ENCODE assay signal across 21 cellular contexts in genomic region chr1:226831953-226832352, GRCh38.
"Had no signal": no experiment of that assay in that cellular context is flagged by ENCODE, and none has a peak within 500 bp of the region (broad histone marks: within the 10 kb centered on the region; RNA-seq: fewer than 3 reads in every experiment).

No MANE protein-coding gene starts in this region.

- ATAC-seq: activated CD4-positive, CD25-positive, alpha-beta regulatory T cell treated with anti-CD3 and anti-CD28 coated beads, Interleukin-2, amount 50 U/mL, for 24 hours; activated CD8-positive, alpha-beta T cell treated with anti-CD3 and anti-CD28 coated beads for 36 hours; activated T-cell treated with anti-CD3 and anti-CD28 coated beads, Interleukin-2, amount 50 U/mL, for 4 hours; activated T-helper 17 cell treated with anti-CD3 and anti-CD28 coated beads, Interleukin-2, amount 50 U/mL, for 72 hours; K562 had no signal

- H3K4me3 ChIP-seq: K562 had no signal

- DNase-seq: activated CD4-positive, alpha-beta T cell treated with anti-CD3 and anti-CD28 coated beads for 4 hours; activated CD8-positive, alpha-beta T cell treated with anti-CD3 and anti-CD28 coated beads for 36 hours; activated gamma-delta T cell; activated naive CD4-positive, alpha-beta T cell treated with anti-CD3 and anti-CD28 coated beads for 36 hours; activated naive CD8-positive, alpha-beta T cell treated with anti-CD3 and anti-CD28 coated beads for 36 hours; activated T-cell treated with anti-CD3 and anti-CD28 coated beads, Interleukin-2, amount 50 U/mL, for 4 hours; caudate nucleus; Karpas-422; MM.1S; NCI-H1105 treated with DMSO at 0.1 percent for 48 hours; NCI-H1436 treated with DMSO at 0.1 percent for 48 hours; NCI-H187; NCI-H2081; NCI-H510A treated with DMSO at 0.1 percent for 48 hours; NCI-H69; NK-92 treated with Interleukin-12 subunit alpha and Interleukin-12 subunit beta, amount 100 ng/mL, for 24 hours; OCI-M1; SHP77 treated with DMSO at 0.1 percent for 48 hours had no signal
